ENCODE assay signal across 8 cellular contexts in the genomic region with DNA sequence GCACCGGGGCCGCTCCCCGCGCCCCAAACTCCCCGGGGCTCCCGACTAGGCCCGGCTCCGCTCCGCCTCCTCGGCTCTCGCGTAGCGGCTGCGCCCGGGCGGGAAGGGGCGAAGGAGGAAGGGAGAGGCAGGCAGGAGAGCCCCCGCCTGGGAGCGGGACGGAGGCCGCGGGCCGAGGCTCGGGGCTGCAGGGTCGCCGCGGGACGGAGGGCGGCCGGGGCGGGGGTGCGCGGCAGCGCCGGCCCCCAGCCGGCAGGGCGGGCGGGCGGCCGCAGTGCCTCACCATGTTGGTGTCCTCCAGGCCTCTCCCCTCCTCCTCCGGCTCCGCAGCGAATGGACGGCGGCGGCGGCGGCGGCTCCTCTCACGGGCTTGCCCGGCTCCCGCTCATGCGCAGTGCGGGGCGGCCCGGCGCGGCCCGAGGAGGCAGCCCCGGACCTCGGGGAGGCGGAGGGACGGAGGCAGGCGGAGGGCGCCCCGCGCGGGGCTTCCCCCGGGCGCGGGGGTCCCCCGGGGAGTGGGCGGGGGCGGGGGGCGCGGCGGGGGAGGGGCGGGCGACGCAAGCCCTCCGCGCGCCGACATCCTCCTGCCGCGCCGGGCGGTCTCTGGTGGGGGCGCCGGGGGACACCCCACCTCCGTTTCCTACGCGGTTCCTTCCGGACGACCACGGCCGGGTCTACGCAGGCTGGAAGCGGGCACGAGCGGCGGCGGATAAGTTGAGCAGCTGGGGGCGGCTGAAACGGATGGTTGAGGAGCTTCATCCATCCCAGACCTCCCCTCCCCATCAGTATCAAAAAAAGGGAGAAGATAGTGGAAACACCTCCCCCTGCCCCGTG. TPM values are rescaled to one million over a fixed set of nuclear protein-coding genes. Genes with fewer than 3 reads are reported as not detected.
A peak's percentile ranks its signal among the peaks of the same experiment; 100 is the strongest.
DNase-seq lines count a peak whose midpoint lies in the region; ATAC-seq and TF ChIP-seq lines count a peak whose summit lies in the region.

DCUN1D1 (minus strand) TSS at position 335 of the 834 bp plus-strand sequence; CDS start at position 286, 49 bp downstream.

- H3K9ac ChIP-seq in adipocyte (ENCODE audit: low read length): peak within 1 kb of the TSS; percentile 89

- H3K36me3 ChIP-seq in adipocyte (ENCODE audit: control insufficient read depth, insufficient read depth, low read length, severe bottlenecking) (no peaks in the 10 kb centered on the region), transverse colon (no peaks in the 10 kb centered on the region)

- no peaks in the 10 kb centered on the region for H3K36me3 Mint-ChIP-seq in T-cell

- POLR2A ChIA-PET in T-cell (lab: Charles Lee): no interaction called here

- CTCF ChIA-PET in T-cell (lab: Charles Lee): interaction anchor here in 1 of 2 donors (0.6 to 1.4 kb wide), 2 partner anchors 36 to 717 kb away, joined by 3 to 4 read pairs; partner anchors contain the start of gene YEATS2

- H3K4me3 Mint-ChIP-seq in T-cell: peak within 1 kb of the TSS in 2 of 3 donors; percentile 85 to 89

- peaks cover 35 to 39% (median 39%) of the 10 kb centered on the region in 3 donors for H3K4me1 Mint-ChIP-seq in T-cell

- H3K4me1 ChIP-seq in adipocyte (ENCODE audit: control insufficient read depth, insufficient read depth, low read length) (peaks cover 30% of the 10 kb centered on the region), transverse colon (peaks cover 10 to 25% (median 15%) of the 10 kb centered on the region in 4 donors)

- in situ Hi-C loops in transverse colon (cut with MboI; ENCODE audit: low pct_ligation_motif_present in 1 of 4, low pct_unique_long_range_greater_than_20kb in 1 of 4, low sequenced_read_pairs in 3 of 4): no loop called here

- H3K27me3 Mint-ChIP-seq in T-cell: no peaks in the 10 kb centered on the region

- DNase-seq in NCI-H1105 (lab: John Stamatoyannopoulos, UW) (peak; percentile 88), T-cell (peak; percentile 71 to 91 (median 82)), adipocyte (ENCODE audit: low read depth) (peak; percentile 96), cardiac septum (ENCODE audit: low spot score) (peak; percentile 96), posterior cingulate gyrus (peak; percentile 81 to 98 (median 90)), transverse colon (peak; percentile 91)

- 1% methylated on average over 36 of the region's 106 CpGs; no CpG with 5 or more reads in 1 of the 2 donors for WGBS in transverse colon (ENCODE audit: low coverage in 1 of 2), 2 donors

- ATAC-seq in HG02623 (IDR thresholded peaks at IDR 0.05; ENCODE audit: unreplicated experiment) (peak; percentile 89), T-cell (replicated peaks in 1 of 4) (peak; percentile 89 to 93 (median 91))

- peak within 1 kb of the TSS; percentile 92 to 96 (median 94) for H3K27ac ChIP-seq in transverse colon

- no peak for TF ChIP-seq EP300 in transverse colon (IDR thresholded peaks at IDR 0.05; ENCODE audit: low read depth)

- H3K4me3 ChIP-seq in GM12875 (ENCODE audit: low read depth, low read length) (peak within 1 kb of the TSS; percentile 68), adipocyte (ENCODE audit: low read length) (peak within 1 kb of the TSS; percentile 94), transverse colon (peak within 1 kb of the TSS; percentile 88 to 100 (median 98))

- peak; percentile 36 for TF ChIP-seq POLR2A in transverse colon (IDR thresholded peaks at IDR 0.05)

- TF ChIP-seq CTCF in GM12875 (IDR thresholded peaks at IDR 0.05; ENCODE audit: borderline replicate concordance, insufficient read depth, low read depth, low read length) (no peak), transverse colon (IDR thresholded peaks at IDR 0.05) (no peak)

- peak within 1 kb of the TSS; percentile 82 to 90 for H3K27ac Mint-ChIP-seq in T-cell

- intact Hi-C loops in cardiac septum (cut with DNase I): no loop called here
- intact Hi-C loops in posterior cingulate gyrus (cut with DNase I): loop anchor here (2.0 to 5.0 kb wide), 2 partner anchors 117 to 188 kb away; partner anchors contain the start of genes ATP11B and MCCC1
- intact Hi-C loops in transverse colon (cut with DNase I; ENCODE audit: low total_unique reads): no loop called here

- H3K27me3 ChIP-seq in adipocyte (replicated peaks; ENCODE audit: control insufficient read depth, insufficient read depth, low read length) (no peaks in the 10 kb centered on the region), transverse colon (no peaks in the 10 kb centered on the region)

- no peaks in the 10 kb centered on the region for H3K9me3 Mint-ChIP-seq in T-cell

- no peaks in the 10 kb centered on the region for H3K9me3 ChIP-seq in adipocyte (ENCODE audit: control insufficient read depth, low read length)
- no peaks in the 10 kb centered on the region for H3K9me3 ChIP-seq in transverse colon

RNA-seq across cellular contexts. Expression of gene DCUN1D1, which starts in this region (rescaled TPM):
- total RNA-seq in T-cell: 10 to 100 TPM; 29.2 to 38.3 (median 33.2) TPM
- total RNA-seq in cardiac septum: 36.3 TPM
- 10 to 100 TPM; 20.5 to 31.4 (median 27.4) TPM for total RNA-seq in transverse colon

Comparison
In these comparisons a context has a peak if more than half of its experiments do, and no peak if none do; other contexts are left out.
1. Peak in every context shown above with its lines: DNase-seq, ATAC-seq, H3K4me3 ChIP-seq and H3K27ac ChIP-seq.